In genomic region chrX:40105791-40106676, GRCh38 we compare ENCODE assay signal across 8 cellular contexts. TPM values are rescaled to one million over a fixed set of nuclear protein-coding genes. Genes with fewer than 3 reads are reported as not detected.
DNase-seq lines count a peak whose midpoint lies in the region; ATAC-seq, FAIRE-seq and TF ChIP-seq lines count a peak whose summit lies in the region.

No MANE protein-coding gene starts in this region.

- H3K4me1 Mint-ChIP-seq in T-helper 17 cell, result peaks cover 6% of the 10 kb centered on the region

- H3K4me2 ChIP-seq in Loucy (ENCODE audit: low read depth, low read length, poor library complexity, severe bottlenecking), result peak overlapping the region; percentile 99
- peak overlapping the region; percentile 84 for H3K4me2 ChIP-seq in K562 (ENCODE audit: insufficient read depth, low read length)

- no peak for TF ChIP-seq RAD21 in K562 (CRISPR knock-in tag; conservative IDR thresholded peaks at IDR 0.05 in 1 of 2, IDR thresholded peaks at IDR 0.05 in 1 of 2)

- intact Hi-C loops in K562 (cut with micrococcal nuclease), result loop anchor here (2.0 to 10.0 kb wide), 4 partner anchors 49 to 371 kb away; no protein-coding TSS in a partner anchor

- H3K27ac ChIP-seq in K562 (ENCODE audit: extremely low read depth, low read depth, low read length) (peak overlapping the region; percentile 95), small intestine (ENCODE audit: low read depth in 1 of 2, low read length in 1 of 2) (peak overlapping the region; percentile 90)

- H3K9ac ChIP-seq in Loucy (ENCODE audit: low read depth, low read length, poor library complexity, severe bottlenecking), result peak overlapping the region; percentile 94
- peak overlapping the region; percentile 85 to 98 for H3K9ac ChIP-seq in K562 (ENCODE audit: insufficient read depth in 1 of 2, low read depth in 2 of 2, low read length in 2 of 2)

- ATAC-seq in T-helper 17 cell (peak; percentile 59), K562 (peak; percentile 5), HG02642 (IDR thresholded peaks at IDR 0.05; ENCODE audit: poor library complexity, unreplicated experiment) (no peak)

- WGBS in K562 (ENCODE audit: insufficient coverage, low coverage, missing lambda C conversion rate), result 1% methylated on average over 15 of the region's 89 CpGs
- 0 to 16% (median 2%) methylated on average over 23 to 87 of the region's 89 CpGs for WGBS in small intestine, 3 donors

- 0 out of 2 replicates have a peak, but pooled peaks have one; percentile 7 for TF ChIP-seq EP300 in K562 (IDR thresholded peaks at IDR 0.05; ENCODE audit: low read length)

- peak; percentile 58 for TF ChIP-seq POLR2A in K562 (conservative IDR thresholded peaks at IDR 0.05)

- H3K9me3 ChIP-seq in Loucy (ENCODE audit: insufficient read depth, low read depth, low read length) (no peaks in the 10 kb centered on the region), T-helper 17 cell (ENCODE audit: control insufficient read depth, low read length, poor library complexity, severe bottlenecking) (no peaks in the 10 kb centered on the region), K562 (replicated peaks; ENCODE audit: control insufficient read depth, insufficient read depth, low read depth, low read length) (no peaks in the 10 kb centered on the region), iPS-18c (ENCODE audit: control insufficient read depth, insufficient read depth, low read length) (peaks cover 14% of the 10 kb centered on the region), small intestine (ENCODE audit: control insufficient read depth, low read depth) (no peaks in the 10 kb centered on the region)

- H3K27ac Mint-ChIP-seq in T-helper 17 cell, result peak overlapping the region; percentile 49

- H2AFZ ChIP-seq in Loucy (ENCODE audit: low read length) (no peak overlapping the region), K562 (ENCODE audit: low read depth, low read length) (no peak overlapping the region)

- H4K20me1 ChIP-seq in Loucy (ENCODE audit: insufficient read depth, low read length, poor library complexity, severe bottlenecking) (no peaks in the 10 kb centered on the region), K562 (replicated peaks; ENCODE audit: control insufficient read depth, insufficient read depth, low read length) (no peaks in the 10 kb centered on the region)

- H3K79me2 ChIP-seq in Loucy (ENCODE audit: insufficient read depth, low read length) (peaks cover 92% of the 10 kb centered on the region), K562 (ENCODE audit: control insufficient read depth, insufficient read depth, low read length) (peaks cover 85% of the 10 kb centered on the region)

- no peaks in the 10 kb centered on the region for H3K27me3 ChIP-seq in Loucy (ENCODE audit: insufficient read depth, low read length, poor library complexity, severe bottlenecking)
- H3K27me3 ChIP-seq in K562 (ENCODE audit: control insufficient read depth in 2 of 2, insufficient read depth in 2 of 2, low read length in 2 of 2), result no peaks in the 10 kb centered on the region
- peaks cover 0 to 5% of the 10 kb centered on the region in 2 donors for H3K27me3 ChIP-seq in small intestine (ENCODE audit: control insufficient read depth in 2 of 2, insufficient read depth in 2 of 2, low read length in 2 of 2)

- H3K4me3 ChIP-seq in Loucy (ENCODE audit: low read length, poor library complexity, severe bottlenecking) (peak overlapping the region; percentile 81), K562 (peak overlapping the region; percentile 46), iPS-18c (ENCODE audit: insufficient read depth, low read depth, low read length) (peak overlapping the region; percentile 55), small intestine (ENCODE audit: low read depth in 1 of 2, low read length in 2 of 2) (peak overlapping the region; percentile 49 to 50)

- peak overlapping the region; percentile 83 for H3K4me3 Mint-ChIP-seq in T-helper 17 cell

- no peaks in the 10 kb centered on the region for H3K9me2 ChIP-seq in Loucy (replicated peaks; ENCODE audit: low read depth, low read length)

- in situ Hi-C loops in K562 (cut with MboI) (loop anchor here (5.0 to 10.0 kb wide), 3 partner anchors 49 to 159 kb away; no protein-coding TSS in a partner anchor), KBM-7 (cut with MboI; ENCODE audit: low pct_unique_long_range_greater_than_20kb, low sequenced_read_pairs) (no loop called here)

- no peaks in the 10 kb centered on the region for H3F3A ChIP-seq in Loucy (ENCODE audit: low read depth)

- no peak for TF ChIP-seq CTCF in Loucy (conservative IDR thresholded peaks at IDR 0.05; ENCODE audit: low read length)
- no peak for TF ChIP-seq CTCF in K562 (IDR thresholded peaks at IDR 0.05 in 2 of 3, conservative IDR thresholded peaks at IDR 0.05 in 1 of 3; ENCODE audit: insufficient read depth in 2 of 3, low read depth in 1 of 3, low read length in 3 of 3)

- CTCF ChIA-PET in K562 (lab: Yijun Ruan, JAX; ENCODE audit: low intra/inter-chr PET ratio), result no interaction called here

- no peaks in the 10 kb centered on the region for H3K9me1 ChIP-seq in K562 (ENCODE audit: control insufficient read depth, insufficient read depth, low read length)

- DNase-seq in ELR (ENCODE audit: low read depth) (peak; percentile 78), T-helper 17 cell (peak; percentile 34 to 64 (median 60)), K562 (ENCODE audit: extremely low read depth in 1 of 4, low spot score in 3 of 4) (peak; percentile 46 to 86 (median 60)), small intestine (peak; percentile 69), KBM-7 (no peak)

- no peaks in the 10 kb centered on the region for H3K27me3 Mint-ChIP-seq in T-helper 17 cell

- no peak for FAIRE-seq in K562 (lab: Jason Lieb, UNC)
- no peak for FAIRE-seq in small intestine (lab: Jason Lieb, UNC)

- H3K36me3 ChIP-seq in Loucy (ENCODE audit: insufficient read depth, low read length) (no peaks in the 10 kb centered on the region), K562 (ENCODE audit: control insufficient read depth, insufficient read depth, low read length) (no peaks in the 10 kb centered on the region), small intestine (ENCODE audit: control insufficient read depth in 2 of 2, insufficient read depth in 2 of 2, low read length in 2 of 2) (no peaks in the 10 kb centered on the region)

- POLR2A ChIA-PET in K562 (lab: Yijun Ruan, JAX), result interaction anchor here (0.5 to 3.9 kb wide), 5 partner anchors 8 to 65 kb away, joined by 3 to 18 read pairs (median 6); partner anchors contain the start of gene BCOR

- H3K36me3 Mint-ChIP-seq in T-helper 17 cell (ENCODE audit: low read depth), result no peaks in the 10 kb centered on the region

- H3K4me1 ChIP-seq in Loucy (ENCODE audit: insufficient read depth, low read length, poor library complexity, severe bottlenecking) (peaks cover 17% of the 10 kb centered on the region), K562 (replicated peaks in 1 of 2; ENCODE audit: control insufficient read depth in 2 of 2, insufficient read depth in 2 of 2, low read length in 2 of 2) (peaks cover 52 to 79% of the 10 kb centered on the region in 2 experiments), small intestine (ENCODE audit: control insufficient read depth in 2 of 2, insufficient read depth in 1 of 2, low read depth in 1 of 2, low read length in 1 of 2) (no peaks in the 10 kb centered on the region)

- BruUV-seq in K562 (replicated peaks; lab: Mats Ljungman, UMichigan), result no TSS peak

TF ChIP-seq in K562, 482 proteins besides CTCF, POLR2A, EP300 and RAD21 (continues in another document):
- TF ChIP-seq NFIC (IDR thresholded peaks at IDR 0.05), result no peak
- TF ChIP-seq ZNF133 (CRISPR knock-in tag; IDR thresholded peaks at IDR 0.05), result no peak
- 0 out of 2 replicates have a peak, but pooled peaks have one; percentile 30 for TF ChIP-seq THAP12 (CRISPR knock-in tag; IDR thresholded peaks at IDR 0.05)
- TF ChIP-seq BRD4 (IDR thresholded peaks at IDR 0.05), result peak; percentile 65; the same call in 1 of the 2 replicates

RNA-seq across cellular contexts. Expression of gene BCOR, which starts 8.3 kb away (rescaled TPM):
- 10 to 100 TPM; 24.7 to 29.1 TPM for total RNA-seq in T-helper 17 cell
- 128 and 140 TPM in 2 replicates for total RNA-seq in K562 (2011; cell fraction: chromatin; rRNA removed; ENCODE audit: low replicate concordance)
- 71.6 and 74.4 TPM in 2 replicates for total RNA-seq in K562 (2011; cell fraction: nucleolus; rRNA removed)
- 97.0 and 135 TPM in 2 replicates for total RNA-seq in K562 (2011; cell fraction: nucleoplasm; rRNA removed)
- total RNA-seq in K562 (2014; rRNA removed), result 73.7 and 76.0 TPM in 2 replicates
- total RNA-seq in K562 (2014; rRNA removed; fragmentation: Illumina TruSeq; extraction: Trizol), result 37.6 and 37.9 TPM in 2 replicates
- 33.0 and 36.6 TPM in 2 replicates for total RNA-seq in K562 (2015; rRNA removed; fragmentation: Illumina TruSeq; extraction: Trizol)
- 98.3 and 113 TPM in 2 replicates for total RNA-seq in K562 (2021)
- 27.5 and 28.1 TPM in 2 replicates for polyA plus RNA-seq in K562 (2011; rRNA removed)
- polyA plus RNA-seq in K562 (2011; cell fraction: cytosol; rRNA removed), result 30.1 and 38.0 TPM in 2 replicates
- polyA plus RNA-seq in K562 (2011; cell fraction: nucleus; rRNA removed), result 64.0 and 93.7 TPM in 2 replicates
- polyA plus RNA-seq in K562 (2012), result 72.8 and 76.1 TPM in 2 replicates
- polyA plus RNA-seq in K562 (2014; fragmentation: Illumina TruSeq; extraction: Trizol), result 88.1 and 98.5 TPM in 2 replicates
- 10 to 100 TPM; 32.0 to 37.4 TPM for polyA plus RNA-seq in K562 (2014; fragmentation: Nextera tagmentation; extraction: Ambion mirVana)
- 44.4 and 64.6 TPM in 2 replicates for polyA plus RNA-seq in K562 (2014; rRNA removed)
- polyA minus RNA-seq in K562 (2011; rRNA and poly(A)+ RNA removed), result 40.5 and 49.5 TPM in 2 replicates
- 105 and 120 TPM in 2 replicates for polyA minus RNA-seq in K562 (2011; cell fraction: cytosol; rRNA and poly(A)+ RNA removed)
- polyA minus RNA-seq in K562 (2011; cell fraction: nucleus; rRNA and poly(A)+ RNA removed), result 36.9 and 50.0 TPM in 2 replicates
- 10 to 100 TPM in 1 of 3 donors, 1 to 10 TPM in 2; 5.1 to 10.4 (median 6.5) TPM for polyA plus RNA-seq in small intestine
